In the genomic region with DNA sequence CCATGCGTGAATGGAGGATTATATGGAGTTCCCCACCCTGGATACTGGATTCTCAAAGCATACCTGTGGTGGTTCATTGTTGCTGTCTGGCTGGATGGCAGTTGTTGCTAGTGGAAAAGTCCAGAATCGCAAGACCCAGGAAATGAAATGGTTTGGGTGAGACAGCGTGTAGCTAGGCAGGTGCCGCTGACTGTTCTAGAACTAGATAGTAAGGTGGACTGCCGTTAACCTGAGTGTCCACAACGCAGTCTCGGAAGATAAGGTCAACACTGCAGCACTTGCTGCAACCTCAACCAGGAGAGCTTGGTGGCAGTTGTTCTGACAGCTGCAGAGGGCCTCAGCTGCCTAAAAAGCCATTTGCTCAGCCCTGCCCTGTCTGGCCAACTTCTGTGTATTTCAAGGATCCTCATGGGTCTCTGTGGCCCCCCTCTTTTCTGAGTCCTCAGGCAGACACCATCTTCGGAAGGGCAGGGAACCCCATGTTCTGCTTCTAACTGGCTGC, we compare ENCODE assay signal across 8 cellular contexts. TPM values are rescaled to one million over a fixed set of nuclear protein-coding genes. Genes with fewer than 3 reads are reported as not detected.
DNase-seq lines count a peak whose midpoint lies in the region; ATAC-seq and TF ChIP-seq lines count a peak whose summit lies in the region.

No MANE protein-coding gene starts in this region.

- no peak for TF ChIP-seq CTCF in sigmoid colon (IDR thresholded peaks at IDR 0.05)

- peak overlapping the region; percentile 95 for H3K27ac ChIP-seq in SJCRH30
- peak overlapping the region; percentile 96 to 100 (median 98) for H3K27ac ChIP-seq in sigmoid colon

- no peak for ATAC-seq in GM18520 (IDR thresholded peaks at IDR 0.05; ENCODE audit: unreplicated experiment)

- H3K4me1 ChIP-seq in SJCRH30 (peaks cover 59% of the 10 kb centered on the region), sigmoid colon (peaks cover 0 to 79% (median 76%) of the 10 kb centered on the region in 4 donors)

- peak; percentile 24 for DNase-seq in ELF-1 (ENCODE audit: low read depth, low spot score)
- peak; percentile 77 to 85 for DNase-seq in SJCRH30
- peak; percentile 52 for DNase-seq in globus pallidus (ENCODE audit: low spot score)
- peak; percentile 79 for DNase-seq in sigmoid colon
- no peak for DNase-seq in NCI-H1436 (lab: John Stamatoyannopoulos, UW)
- no peak for DNase-seq in GM19238 (ENCODE audit: insufficient read length, low spot score)
- no peak for DNase-seq in NCI-H1930 (lab: John Stamatoyannopoulos, UW)

- no peaks in the 10 kb centered on the region for H3K36me3 ChIP-seq in SJCRH30
- no peaks in the 10 kb centered on the region for H3K36me3 ChIP-seq in sigmoid colon

- H3K4me3 ChIP-seq in SJCRH30 (peak overlapping the region; percentile 22; the same call in 1 of the 2 replicates), sigmoid colon (no peak overlapping the region)

- TF ChIP-seq EP300 in sigmoid colon (IDR thresholded peaks at IDR 0.05), result no peak

- H3K27me3 ChIP-seq in SJCRH30 (no peaks in the 10 kb centered on the region), sigmoid colon (no peaks in the 10 kb centered on the region)

- intact Hi-C loops in sigmoid colon (cut with DNase I), result loop anchor here (5.0 kb wide), 2 partner anchors 53 to 87 kb away; a partner anchor contains a TSS

- no peak for TF ChIP-seq POLR2A in sigmoid colon (IDR thresholded peaks at IDR 0.05)

- WGBS in sigmoid colon, 2 donors, result 72 to 76% methylated on average over 8 of the region's 8 CpGs

- H3K9me3 ChIP-seq in SJCRH30 (replicated peaks), result no peaks in the 10 kb centered on the region
- no peaks in the 10 kb centered on the region for H3K9me3 ChIP-seq in sigmoid colon

RNA-seq across cellular contexts. Expression of a gene that starts 15.5 kb away (rescaled TPM):
- 21.7 and 23.5 TPM in 2 replicates for total RNA-seq in SJCRH30 (2014; rRNA removed; shearing (Covaris generic))
- total RNA-seq in sigmoid colon, result 10 to 100 TPM; 34.7 to 63.1 (median 57.9) TPM
- 10 to 100 TPM in 1 of 3 donors, 1 to 10 TPM in 2; 3.0 to 13.8 (median 6.6) TPM for polyA plus RNA-seq in sigmoid colon

RNA-seq across cellular contexts. Expression of a gene that starts 54.0 kb away (rescaled TPM):
- total RNA-seq in SJCRH30 (2014; rRNA removed; shearing (Covaris generic)), result 13.2 and 14.0 TPM in 2 replicates
- 10 to 100 TPM; 59.7 to 96.1 (median 77.7) TPM for total RNA-seq in sigmoid colon
- polyA plus RNA-seq in sigmoid colon, result 10 to 100 TPM; 14.8 to 21.0 (median 18.0) TPM

Comparison
In these comparisons a context has a peak if more than half of its experiments do, and no peak if none do; other contexts are left out.
1. DNase-seq: peak in ELF-1 (single experiment), SJCRH30 (2 of 2), globus pallidus (single experiment) and sigmoid colon (single experiment); none in NCI-H1436 (single experiment), GM19238 (single experiment) and NCI-H1930 (0 of 2).